31 cellular contexts compared by ENCODE assay signal in the genomic region with DNA sequence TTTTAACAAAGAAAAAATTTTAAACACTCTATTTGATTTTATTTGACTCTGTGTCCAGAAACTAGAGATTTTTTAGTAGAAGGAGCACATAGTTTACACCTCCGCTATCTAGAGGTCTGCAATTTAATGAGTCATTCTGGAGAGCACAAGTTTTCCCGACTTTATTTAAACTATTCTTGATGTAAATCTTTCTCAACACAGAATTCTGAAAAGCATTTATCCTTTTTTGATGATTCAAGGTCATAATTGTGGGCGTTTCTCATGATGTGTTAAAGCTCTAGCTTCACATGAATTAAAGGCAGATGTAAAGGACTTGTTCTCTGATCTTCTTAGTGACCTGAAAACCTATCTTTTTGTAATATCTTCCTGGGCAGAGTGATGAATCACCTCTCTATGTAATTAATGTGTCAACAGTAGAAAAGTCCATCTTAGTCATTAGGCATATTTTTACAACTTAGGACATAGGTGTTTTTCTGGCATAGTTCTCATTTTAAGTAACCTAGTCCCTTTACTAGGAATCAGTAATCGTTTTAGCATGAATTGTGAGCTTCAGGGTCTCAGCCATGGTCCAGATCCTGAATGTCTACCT.
DNase-seq lines count a peak whose midpoint lies in the region; ATAC-seq and TF ChIP-seq lines count a peak whose summit lies in the region.
"Had no signal": no experiment of that assay in that cellular context is flagged by ENCODE, and none has a peak within 500 bp of the region (broad histone marks: within the 10 kb centered on the region; RNA-seq: fewer than 3 reads in every experiment).

No MANE protein-coding gene starts in this region.

- no peak overlapping the region for H3K18ac ChIP-seq in H9 (ENCODE audit: insufficient read length, low read depth, low read length)

- ATAC-seq in activated T-helper 17 cell treated with anti-CD3 and anti-CD28 coated beads, Interleukin-2, amount 50 U/mL, for 72 hours (replicated peaks) = peak; percentile 29
- peak; percentile 27 for ATAC-seq in foreskin keratinocyte
- ATAC-seq in lower lobe of right lung = no peak
- ATAC-seq: activated CD8-positive, alpha-beta T cell treated with anti-CD3 and anti-CD28 coated beads for 36 hours; GM12878; natural killer cell treated with Interleukin-12 subunit alpha and Interleukin-12 subunit beta and Interleukin-15 and Interleukin-18, amount 100 ng/mL, for 72 hours; upper lobe of right lung had no signal

- H3K4me3 Mint-ChIP-seq in activated T-helper 17 cell treated with anti-CD3 and anti-CD28 coated beads, Interleukin-2, amount 50 U/mL, for 72 hours = no peak overlapping the region
- H3K4me3 Mint-ChIP-seq in H9 = no peak overlapping the region
- H3K4me3 Mint-ChIP-seq: activated CD8-positive, alpha-beta T cell treated with anti-CD3 and anti-CD28 coated beads for 36 hours; dendritic cell treated with granulocyte-macrophage colony-stimulating factor and Interleukin-4, amounts not matched to agents 40 ng/mL and 50 ng/mL, for 4 days; IgD-negative memory B cell; immature natural killer cell; natural killer cell treated with Interleukin-12 subunit alpha and Interleukin-12 subunit beta and Interleukin-15 and Interleukin-18, amount 100 ng/mL, for 72 hours had no signal

- H3K23me2 ChIP-seq in H9 (ENCODE audit: insufficient read length, low read depth, low read length, poor library complexity, severe bottlenecking) = no peaks in the 10 kb centered on the region

- no peak overlapping the region for H3K56ac ChIP-seq in H9 (ENCODE audit: insufficient read length, low read depth, low read length)

- H3K27ac ChIP-seq in AG04450 (ENCODE audit: low read depth, low read length) (no peak overlapping the region), foreskin keratinocyte (no peak overlapping the region), H9 (ENCODE audit: insufficient read length, low read depth, low read length) (no peak overlapping the region), lower lobe of right lung (no peak overlapping the region)
- H3K27ac ChIP-seq: adrenal gland, left ventricle myocardium inferior, Peyer's patch, upper lobe of right lung had no signal

- no peaks in the 10 kb centered on the region for H3K9me3 Mint-ChIP-seq in activated T-helper 17 cell treated with anti-CD3 and anti-CD28 coated beads, Interleukin-2, amount 50 U/mL, for 72 hours
- no peaks in the 10 kb centered on the region for H3K9me3 Mint-ChIP-seq in H9
- H3K9me3 Mint-ChIP-seq: activated CD8-positive, alpha-beta T cell treated with anti-CD3 and anti-CD28 coated beads for 36 hours; dendritic cell treated with granulocyte-macrophage colony-stimulating factor and Interleukin-4, amounts not matched to agents 40 ng/mL and 50 ng/mL, for 4 days; IgD-negative memory B cell; immature natural killer cell; natural killer cell treated with Interleukin-12 subunit alpha and Interleukin-12 subunit beta and Interleukin-15 and Interleukin-18, amount 100 ng/mL, for 72 hours had no signal

- H3K4me1 ChIP-seq in foreskin keratinocyte (no peaks in the 10 kb centered on the region), H9 (ENCODE audit: insufficient read depth, low read length) (no peaks in the 10 kb centered on the region), lower lobe of right lung (no peaks in the 10 kb centered on the region)
- H3K4me1 ChIP-seq: adrenal gland, BE2C, left ventricle myocardium inferior, Peyer's patch, upper lobe of right lung had no signal

- H3K4me1 Mint-ChIP-seq in activated T-helper 17 cell treated with anti-CD3 and anti-CD28 coated beads, Interleukin-2, amount 50 U/mL, for 72 hours = no peaks in the 10 kb centered on the region
- no peaks in the 10 kb centered on the region for H3K4me1 Mint-ChIP-seq in H9
- H3K4me1 Mint-ChIP-seq: IgD-negative memory B cell, immature natural killer cell had no signal

- no peak overlapping the region for H2AK5ac ChIP-seq in H9 (ENCODE audit: insufficient read length, low read length)

- H3K9ac ChIP-seq in H9 (ENCODE audit: extremely low read depth, insufficient read length, low read length) = no peak overlapping the region

- peak; percentile 20 for DNase-seq in AG04450 (ENCODE audit: low read depth, low spot score)
- DNase-seq in HT1080 (ENCODE audit: low read depth) = peak; percentile 62
- DNase-seq in foreskin keratinocyte = peak; percentile 4 to 13
- DNase-seq in DMS 273 treated with DMSO at 0.1 percent for 48 hours (lab: John Stamatoyannopoulos, UW) = no peak
- no peak for DNase-seq in H9
- DNase-seq in lower lobe of right lung = no peak
- no peak for DNase-seq in NCI-H774 (lab: John Stamatoyannopoulos, UW)
- DNase-seq: activated CD4-positive, alpha-beta T cell treated with anti-CD3 and anti-CD28 coated beads for 1 hour; activated CD8-positive, alpha-beta T cell treated with anti-CD3 and anti-CD28 coated beads for 36 hours; activated gamma-delta T cell treated with Interleukin-2 at 50 U/mL for 16 hours; adrenal gland; BE2C; DMS79 treated with DMSO at 0.1 percent for 48 hours; H7; immature natural killer cell; left ventricle myocardium inferior; midbrain; MM.1S; NCI-H146; NCI-H510A treated with DMSO at 0.1 percent for 48 hours; NK-92 treated with Interleukin-12 subunit alpha and Interleukin-12 subunit beta, amount 100 ng/mL, for 24 hours; Peyer's patch; retina; small intestine; stimulated activated CD4-positive, alpha-beta T cell treated with anti-CD3 and anti-CD28 coated beads, Interleukin-2, amount 100 ng/mL, for 24 hours; upper lobe of right lung had no signal

- intact Hi-C loops in lower lobe of right lung (cut with DNase I) = no loop called here

- no peak overlapping the region for H2BK120ac ChIP-seq in H9 (ENCODE audit: low read depth, low read length, poor library complexity, severe bottlenecking)

- no peak overlapping the region for H2BK20ac ChIP-seq in H9 (ENCODE audit: low read depth, low read length, poor library complexity, severe bottlenecking)

- CTCF ChIA-PET in AG04450 (lab: Charles Lee) = no interaction called here

- no peaks in the 10 kb centered on the region for H3K79me2 ChIP-seq in H9 (ENCODE audit: insufficient read depth, low read length)

- H2BK5ac ChIP-seq in H9 (ENCODE audit: insufficient read length, low read length) = no peak overlapping the region

- no peak overlapping the region for H4K91ac ChIP-seq in H9 (ENCODE audit: insufficient read length, low read depth, low read length)

- H3T11ph ChIP-seq in H9 (ENCODE audit: low read length) = no peak overlapping the region

- H3K4me3 ChIP-seq in AG04450 (ENCODE audit: low read depth, low read length) = no peak overlapping the region
- H3K4me3 ChIP-seq in lower lobe of right lung = no peak overlapping the region
- H3K4me3 ChIP-seq: adrenal gland, GM12878, left ventricle myocardium inferior, Peyer's patch, upper lobe of right lung had no signal

- no peak overlapping the region for H3K4me2 ChIP-seq in H9 (ENCODE audit: insufficient read depth, insufficient read length, low read length)

- no CpG with 5 or more reads among the region's 4 CpGs for WGBS in H9 (ENCODE audit: extremely low coverage, insufficient read length, low lambda C conversion rate)

- H2BK12ac ChIP-seq in H9 (ENCODE audit: insufficient read length, low read depth, low read length) = no peak overlapping the region

- no peak overlapping the region for H2AFZ ChIP-seq in H9 (ENCODE audit: low read length)

- no peak overlapping the region for H4K5ac ChIP-seq in H9 (ENCODE audit: insufficient read length, low read depth, low read length)

- H3K79me1 ChIP-seq in H9 (ENCODE audit: insufficient read depth, low read depth, low read length, poor library complexity, severe bottlenecking) = no peaks in the 10 kb centered on the region

- H3K36me3 ChIP-seq in lower lobe of right lung = no peaks in the 10 kb centered on the region
- H3K36me3 ChIP-seq: adrenal gland, BE2C, left ventricle myocardium inferior, Peyer's patch, upper lobe of right lung had no signal

- no peak for TF ChIP-seq CTCF in AG04450 (IDR thresholded peaks at IDR 0.05; ENCODE audit: low read depth, low read length)
- no peak for TF ChIP-seq CTCF in foreskin keratinocyte (conservative IDR thresholded peaks at IDR 0.05)
- no peak for TF ChIP-seq CTCF in H9 (conservative IDR thresholded peaks at IDR 0.05)
- TF ChIP-seq CTCF in lower lobe of right lung (IDR thresholded peaks at IDR 0.05) = no peak

- H3K27me3 ChIP-seq in AG04450 (ENCODE audit: control insufficient read depth, insufficient read depth, low read length) (no peaks in the 10 kb centered on the region), foreskin keratinocyte (peaks cover 2% of the 10 kb centered on the region), H9 (ENCODE audit: insufficient read depth, low read length) (no peaks in the 10 kb centered on the region), lower lobe of right lung (ENCODE audit: low read depth) (no peaks in the 10 kb centered on the region)
- H3K27me3 ChIP-seq: adrenal gland, BE2C, Peyer's patch, upper lobe of right lung had no signal

- POLR2A ChIA-PET in AG04450 (lab: Yijun Ruan, JAX) = no interaction called here

- no peaks in the 10 kb centered on the region for H4K20me1 ChIP-seq in H9 (ENCODE audit: control insufficient read depth, insufficient read depth, insufficient read length)

- H2BK15ac ChIP-seq in H9 (ENCODE audit: low read depth, low read length) = no peak overlapping the region

- no peak overlapping the region for H3K14ac ChIP-seq in H9 (ENCODE audit: insufficient read depth, low read length)

- H3K27ac Mint-ChIP-seq in activated T-helper 17 cell treated with anti-CD3 and anti-CD28 coated beads, Interleukin-2, amount 50 U/mL, for 72 hours = no peak overlapping the region
- H3K27ac Mint-ChIP-seq in H9 = no peak overlapping the region
- H3K27ac Mint-ChIP-seq: activated CD8-positive, alpha-beta T cell treated with anti-CD3 and anti-CD28 coated beads for 36 hours; dendritic cell treated with granulocyte-macrophage colony-stimulating factor and Interleukin-4, amounts not matched to agents 40 ng/mL and 50 ng/mL, for 4 days; IgD-negative memory B cell; immature natural killer cell; natural killer cell treated with Interleukin-12 subunit alpha and Interleukin-12 subunit beta and Interleukin-15 and Interleukin-18, amount 100 ng/mL, for 72 hours had no signal

- H3K23ac ChIP-seq in H9 (ENCODE audit: insufficient read length, low read depth, low read length) = no peak overlapping the region

- peaks cover 28% of the 10 kb centered on the region for H3K27me3 Mint-ChIP-seq in activated T-helper 17 cell treated with anti-CD3 and anti-CD28 coated beads, Interleukin-2, amount 50 U/mL, for 72 hours
- no peaks in the 10 kb centered on the region for H3K27me3 Mint-ChIP-seq in H9 (ENCODE audit: low read depth)

- H4K8ac ChIP-seq in H9 (replicated peaks; ENCODE audit: insufficient read length, low read depth, low read length) = no peak overlapping the region

- H3K9me3 ChIP-seq in AG04450 (ENCODE audit: control insufficient read depth, insufficient read depth, low read length) (no peaks in the 10 kb centered on the region), H9 (ENCODE audit: control insufficient read depth, low read depth, low read length) (no peaks in the 10 kb centered on the region), lower lobe of right lung (no peaks in the 10 kb centered on the region)
- H3K9me3 ChIP-seq: adrenal gland, BE2C, left ventricle myocardium inferior, Peyer's patch, upper lobe of right lung had no signal

- H3K36me3 Mint-ChIP-seq in activated T-helper 17 cell treated with anti-CD3 and anti-CD28 coated beads, Interleukin-2, amount 50 U/mL, for 72 hours (ENCODE audit: low read depth) = no peaks in the 10 kb centered on the region
- no peaks in the 10 kb centered on the region for H3K36me3 Mint-ChIP-seq in H9 (ENCODE audit: insufficient read depth in 1 of 3, low read depth in 3 of 3)
- H3K36me3 Mint-ChIP-seq: IgD-negative memory B cell; immature natural killer cell; natural killer cell treated with Interleukin-12 subunit alpha and Interleukin-12 subunit beta and Interleukin-15 and Interleukin-18, amount 100 ng/mL, for 72 hours had no signal

- no peak overlapping the region for H3K4ac ChIP-seq in H9 (ENCODE audit: low read depth, low read length)

Comparison
In these comparisons a context has a peak if more than half of its experiments do, and no peak if none do; other contexts are left out.
1. DNase-seq: peak in AG04450 (single experiment), HT1080 (single experiment) and foreskin keratinocyte (2 of 2); none in DMS 273 treated with DMSO at 0.1 percent for 48 hours (single experiment), H9 (single experiment), lower lobe of right lung (single experiment) and NCI-H774 (single experiment).
2. ATAC-seq: peak in activated T-helper 17 cell treated with anti-CD3 and anti-CD28 coated beads, Interleukin-2, amount 50 U/mL, for 72 hours (single experiment) and foreskin keratinocyte (single experiment); none in lower lobe of right lung (0 of 2).